Comparison of ENCODE assay signal across 16 cellular contexts in the genomic region with DNA sequence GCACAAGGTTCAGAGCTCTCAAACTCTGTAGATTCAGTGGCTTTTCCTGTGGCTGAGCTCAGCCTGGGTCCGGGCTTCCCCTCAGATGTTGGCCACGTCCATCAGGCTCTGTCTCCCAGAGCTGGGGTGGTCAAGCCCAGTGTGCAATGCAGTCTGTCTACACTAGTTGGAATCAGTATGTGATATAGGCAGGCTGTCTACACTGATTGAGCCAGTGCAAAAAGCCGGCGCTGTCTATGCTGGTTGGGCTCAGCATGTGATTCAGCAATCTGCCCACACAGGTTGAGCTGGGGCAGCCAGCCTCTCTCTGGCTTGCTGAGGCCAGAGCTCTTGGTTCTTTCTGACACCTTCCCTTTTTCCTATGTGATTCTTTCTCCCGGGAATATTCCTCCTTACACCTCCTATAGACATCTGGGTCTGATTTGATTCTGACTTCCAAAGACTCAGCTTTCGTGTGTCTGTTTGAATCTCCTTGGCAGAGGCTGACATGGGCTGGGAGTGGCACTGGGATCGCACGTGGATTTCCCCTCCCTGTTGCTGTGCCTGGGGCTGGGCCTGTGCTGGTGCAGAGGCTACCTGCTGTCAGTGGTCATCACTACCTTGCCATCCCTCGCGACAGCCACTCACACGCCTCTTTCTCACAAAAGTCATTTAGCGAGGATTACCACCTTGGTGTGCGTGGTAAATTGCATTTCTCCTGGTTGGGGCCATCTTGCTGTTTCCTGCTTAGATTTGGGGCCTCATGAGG. TPM values are rescaled to one million over a fixed set of nuclear protein-coding genes. Genes with fewer than 3 reads are reported as not detected.
"Had no signal": no experiment of that assay in that cellular context is flagged by ENCODE, and none has a peak within 500 bp of the region (broad histone marks: within the 10 kb centered on the region; RNA-seq: fewer than 3 reads in every experiment).

No MANE protein-coding gene starts in this region.

- H3K27ac ChIP-seq: esophagus squamous epithelium, left lung, psoas muscle, suprapubic skin had no signal

- H3K36me3 Mint-ChIP-seq: activated naive CD8-positive, alpha-beta T cell treated with anti-CD3 and anti-CD28 coated beads, Interleukin-2, amount 10 ng/mL, durations not matched to agents 7 days and 5 days; memory B cell; natural killer cell treated with Interleukin-12 subunit alpha and Interleukin-12 subunit beta and Interleukin-15 and Interleukin-18, amount 100 ng/mL, for 72 hours had no signal

- H3K4me1 ChIP-seq: esophagus squamous epithelium, left lung, psoas muscle, suprapubic skin had no signal

- H3K4me1 Mint-ChIP-seq: activated naive CD8-positive, alpha-beta T cell treated with anti-CD3 and anti-CD28 coated beads, Interleukin-2, amount 10 ng/mL, durations not matched to agents 7 days and 5 days; memory B cell had no signal

- H3K4me3 ChIP-seq: esophagus squamous epithelium, left lung, psoas muscle, suprapubic skin had no signal

- DNase-seq: activated CD4-positive, alpha-beta T cell treated with anti-CD3 and anti-CD28 coated beads, Interleukin-2, amount 50 U/mL, for 1 hour; activated CD4-positive, CD25-positive, alpha-beta regulatory T cell; activated gamma-delta T cell; activated naive CD8-positive, alpha-beta T cell treated with anti-CD3 and anti-CD28 coated beads, Interleukin-2, amount 10 ng/mL, durations not matched to agents 7 days and 5 days; activated T-cell treated with anti-CD3 and anti-CD28 coated beads, Interleukin-2, amount 50 U/mL, for 4 hours; esophagus squamous epithelium; foreskin fibroblast; left lung; occipital lobe; psoas muscle; stimulated activated naive CD4-positive, alpha-beta T cell treated with Interleukin-2 at 50 U/mL for 16 hours; T-helper 2 cell had no signal

- ATAC-seq: activated T-cell treated with anti-CD3 and anti-CD28 coated beads, Interleukin-2, amount 50 U/mL, for 4 hours; left lung; psoas muscle; sciatic nerve had no signal

- H3K9me3 Mint-ChIP-seq: activated naive CD8-positive, alpha-beta T cell treated with anti-CD3 and anti-CD28 coated beads, Interleukin-2, amount 10 ng/mL, durations not matched to agents 7 days and 5 days; activated T-cell treated with anti-CD3 and anti-CD28 coated beads, Interleukin-2, amount 50 U/mL, for 4 hours; memory B cell; natural killer cell treated with Interleukin-12 subunit alpha and Interleukin-12 subunit beta and Interleukin-15 and Interleukin-18, amount 100 ng/mL, for 72 hours had no signal

- H3K4me3 Mint-ChIP-seq: activated naive CD8-positive, alpha-beta T cell treated with anti-CD3 and anti-CD28 coated beads, Interleukin-2, amount 10 ng/mL, durations not matched to agents 7 days and 5 days; activated T-cell treated with anti-CD3 and anti-CD28 coated beads, Interleukin-2, amount 50 U/mL, for 4 hours; memory B cell; natural killer cell treated with Interleukin-12 subunit alpha and Interleukin-12 subunit beta and Interleukin-15 and Interleukin-18, amount 100 ng/mL, for 72 hours had no signal

- H3K27ac Mint-ChIP-seq: activated naive CD8-positive, alpha-beta T cell treated with anti-CD3 and anti-CD28 coated beads, Interleukin-2, amount 10 ng/mL, durations not matched to agents 7 days and 5 days; memory B cell; natural killer cell treated with Interleukin-12 subunit alpha and Interleukin-12 subunit beta and Interleukin-15 and Interleukin-18, amount 100 ng/mL, for 72 hours had no signal

- H3K27me3 Mint-ChIP-seq: activated naive CD8-positive, alpha-beta T cell treated with anti-CD3 and anti-CD28 coated beads, Interleukin-2, amount 10 ng/mL, durations not matched to agents 7 days and 5 days had no signal

- H3K36me3 ChIP-seq: esophagus squamous epithelium, left lung, suprapubic skin had no signal

- H3K9me3 ChIP-seq: esophagus squamous epithelium, left lung, psoas muscle, suprapubic skin had no signal

RNA-seq across cellular contexts. Expression of a gene that starts 9.3 kb away (rescaled TPM):
- total RNA-seq: activated naive CD8-positive, alpha-beta T cell treated with anti-CD3 and anti-CD28 coated beads, Interleukin-2, amount 10 ng/mL, durations not matched to agents 7 days and 5 days; activated T-cell treated with anti-CD3 and anti-CD28 coated beads, Interleukin-2, amount 50 U/mL, for 4 hours; natural killer cell treated with Interleukin-12 subunit alpha and Interleukin-12 subunit beta and Interleukin-15 and Interleukin-18, amount 100 ng/mL, for 72 hours had no signal
